ENCODE assay signal across 21 cellular contexts in the genomic region with DNA sequence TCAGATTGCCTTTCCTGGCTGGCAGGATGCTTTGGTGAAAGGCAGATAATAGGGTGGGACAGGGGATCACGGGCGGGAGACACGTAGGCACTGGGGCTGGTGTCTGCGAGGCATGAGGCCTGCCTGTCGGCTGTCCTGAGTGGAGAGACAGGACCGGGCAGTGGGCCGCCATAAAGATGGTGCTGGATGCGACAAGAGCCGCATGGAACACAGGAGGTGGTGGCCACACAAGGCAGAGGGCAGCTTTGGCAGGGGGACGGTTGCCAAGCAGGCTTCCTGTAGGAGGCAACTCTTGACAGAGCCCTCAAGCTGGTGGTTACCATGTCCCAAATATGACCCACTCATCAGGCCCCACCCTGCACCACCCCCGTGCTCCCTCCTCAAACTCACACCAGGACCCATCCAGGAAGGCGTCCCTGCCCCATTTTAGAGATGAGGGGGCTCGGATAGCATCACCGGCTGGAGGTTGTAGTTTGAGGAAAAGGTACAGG.
"Had no signal": no experiment of that assay in that cellular context is flagged by ENCODE, and none has a peak within 500 bp of the region (broad histone marks: within the 10 kb centered on the region; RNA-seq: fewer than 3 reads in every experiment).

No MANE protein-coding gene starts in this region.

- H3K27me3 ChIP-seq: esophagus squamous epithelium, gastroesophageal sphincter, ovary, stomach, transverse colon had no signal

- H3K27ac Mint-ChIP-seq: dendritic cell treated with granulocyte-macrophage colony-stimulating factor and Interleukin-4, amounts not matched to agents 40 ng/mL and 50 ng/mL, for 4 days; effector memory CD8-positive, alpha-beta T cell; naive thymus-derived CD8-positive, alpha-beta T cell; progenitor cell of endocrine pancreas had no signal

- H3K36me3 Mint-ChIP-seq: immature natural killer cell; naive thymus-derived CD8-positive, alpha-beta T cell had no signal

- H3K9me3 ChIP-seq: esophagus squamous epithelium, gastroesophageal sphincter, ovary, stomach, thoracic aorta, transverse colon had no signal

- H3K36me3 ChIP-seq: esophagus squamous epithelium, gastroesophageal sphincter, ovary, stomach, thoracic aorta, transverse colon had no signal

- H3K27me3 Mint-ChIP-seq: effector memory CD8-positive, alpha-beta T cell; naive thymus-derived CD8-positive, alpha-beta T cell had no signal

- H3K4me3 ChIP-seq: esophagus squamous epithelium, gastroesophageal sphincter, ovary, stomach, thoracic aorta, transverse colon had no signal

- H3K4me3 Mint-ChIP-seq: dendritic cell treated with granulocyte-macrophage colony-stimulating factor and Interleukin-4, amounts not matched to agents 40 ng/mL and 50 ng/mL, for 4 days; effector memory CD8-positive, alpha-beta T cell; immature natural killer cell; naive thymus-derived CD8-positive, alpha-beta T cell had no signal

- H3K9me3 Mint-ChIP-seq: dendritic cell treated with granulocyte-macrophage colony-stimulating factor and Interleukin-4, amounts not matched to agents 40 ng/mL and 50 ng/mL, for 4 days; effector memory CD8-positive, alpha-beta T cell; immature natural killer cell; naive thymus-derived CD8-positive, alpha-beta T cell had no signal

- DNase-seq: cerebellar nuclear complex; effector memory CD8-positive, alpha-beta T cell; esophagus squamous epithelium; foreskin fibroblast; glutamatergic neuron; immature natural killer cell; left cardiac atrium; left ventricle myocardium superior; mammary epithelial cell; ovary; stimulated activated CD4-positive, alpha-beta T cell treated with anti-CD3 and anti-CD28 coated beads, Interleukin-12 subunit alpha, Interleukin-12 subunit beta, amount 100 ng/mL, for 4 hours; stimulated activated naive CD4-positive, alpha-beta T cell; stomach; substantia nigra; transverse colon had no signal

- H3K27ac ChIP-seq: esophagus squamous epithelium, gastroesophageal sphincter, ovary, stomach, thoracic aorta, transverse colon had no signal

- ATAC-seq: effector memory CD8-positive, alpha-beta T cell; gastroesophageal sphincter; left cardiac atrium; left ventricle myocardium superior; naive thymus-derived CD8-positive, alpha-beta T cell; right cardiac atrium had no signal
